33 cellular contexts compared by ENCODE assay signal in the genomic region with DNA sequence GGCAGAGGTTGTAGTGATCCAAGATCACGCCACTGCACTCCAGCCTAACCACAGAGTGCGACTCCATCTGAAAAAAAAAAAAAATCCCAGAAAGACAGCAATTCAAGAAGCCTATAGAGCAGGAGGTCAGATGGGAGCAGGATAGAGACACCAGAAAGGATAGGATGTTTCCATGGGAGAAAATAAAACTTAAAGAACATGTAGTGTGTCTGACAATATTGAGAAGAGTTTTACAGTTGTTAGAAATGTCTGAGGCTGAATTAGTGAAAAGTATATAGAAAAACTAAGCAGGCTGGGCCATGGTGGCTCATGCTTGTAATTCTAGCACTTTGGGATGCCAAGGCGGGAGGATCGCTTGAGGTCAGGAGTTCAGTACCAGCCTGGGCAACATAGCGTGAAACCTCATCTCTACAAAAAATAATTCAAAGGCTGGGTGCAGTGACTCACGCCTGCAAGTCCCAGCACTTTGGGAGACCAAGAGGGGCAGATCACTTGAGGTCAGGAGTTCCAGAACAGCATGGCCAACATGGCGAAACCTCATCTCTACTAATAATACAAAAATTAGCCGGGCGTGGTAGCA. TPM values are rescaled to one million over a fixed set of nuclear protein-coding genes. Genes with fewer than 3 reads are reported as not detected.
DNase-seq lines count a peak whose midpoint lies in the region; TF ChIP-seq lines count a peak whose summit lies in the region.
"Had no signal": no experiment of that assay in that cellular context is flagged by ENCODE, and none has a peak within 500 bp of the region (broad histone marks: within the 10 kb centered on the region; RNA-seq: fewer than 3 reads in every experiment).

No MANE protein-coding gene starts in this region.

- H3K27ac Mint-ChIP-seq in nephron progenitor cell, result peak overlapping the region; percentile 69
- H3K27ac Mint-ChIP-seq: activated CD4-positive, alpha-beta memory T cell treated with anti-CD3 and anti-CD28 coated beads, Interleukin-2, amount 10 ng/mL, durations not matched to agents 7 days and 5 days; activated T-helper 17 cell treated with anti-CD3 and anti-CD28 coated beads, Interleukin-2, amount 50 U/mL, for 72 hours; HFFc6; natural killer cell; T-helper 1 cell treated with Interleukin-12 subunit alpha and Interleukin-12 subunit beta and Interleukin-4 antibody, amounts not matched to agents 30 μg/mL and 1 μg/mL, for 36 hours had no signal

- no peak for TF ChIP-seq CTCF in epithelial cell of esophagus (IDR thresholded peaks at IDR 0.05; ENCODE audit: insufficient read depth, low read depth, low read length, missing control alignments)
- TF ChIP-seq CTCF in nephron progenitor cell (IDR thresholded peaks at IDR 0.05), result no peak

- H3K9me3 Mint-ChIP-seq in nephron progenitor cell, result no peaks in the 10 kb centered on the region
- H3K9me3 Mint-ChIP-seq: activated CD4-positive, alpha-beta memory T cell treated with anti-CD3 and anti-CD28 coated beads, Interleukin-2, amount 10 ng/mL, durations not matched to agents 7 days and 5 days; activated T-helper 17 cell treated with anti-CD3 and anti-CD28 coated beads, Interleukin-2, amount 50 U/mL, for 72 hours; effector memory CD8-positive, alpha-beta T cell; HFFc6; natural killer cell; T-helper 1 cell treated with Interleukin-12 subunit alpha and Interleukin-12 subunit beta and Interleukin-4 antibody, amounts not matched to agents 30 μg/mL and 1 μg/mL, for 36 hours had no signal

- H3K36me3 Mint-ChIP-seq in nephron progenitor cell (ENCODE audit: low read depth), result peaks cover 72% of the 10 kb centered on the region

- H3K4me3 ChIP-seq in epithelial cell of esophagus (ENCODE audit: low read length), result no peak overlapping the region
- H3K4me3 ChIP-seq: cardiac muscle cell, coronary artery, gastrocnemius medialis, tibial nerve had no signal

- DNase-seq in Daoy (ENCODE audit: low read depth), result peak; percentile 42
- DNase-seq in MV-4-11 (lab: John Stamatoyannopoulos, UW), result peak; percentile 6
- DNase-seq in epithelial cell of esophagus (ENCODE audit: low read depth), result peak; percentile 59
- DNase-seq in nephron progenitor cell, result no peak
- no peak for DNase-seq in NOMO-1 treated with DMSO at 0.1 percent for 48 hours (lab: John Stamatoyannopoulos, UW; ENCODE audit: unreplicated experiment)
- DNase-seq in NCI-H446 (lab: John Stamatoyannopoulos, UW), result no peak
- no peak for DNase-seq in HUDEP-2 (lab: John Stamatoyannopoulos, UW; ENCODE audit: unreplicated experiment in 76 of 76)
- DNase-seq: activated CD4-positive, alpha-beta memory T cell treated with anti-CD3 and anti-CD28 coated beads, Interleukin-2, amount 10 ng/mL, durations not matched to agents 7 days and 5 days; activated CD8-positive, alpha-beta memory T cell treated with anti-CD3 and anti-CD28 coated beads, Interleukin-2, amount 50 U/mL, for 48 hours; activated naive CD4-positive, alpha-beta T cell treated with anti-CD3 and anti-CD28 coated beads, Interleukin-2, amount 50 U/mL, for 16 hours; amygdala; C1 segment of cervical spinal cord; effector memory CD8-positive, alpha-beta T cell; gastrocnemius medialis; HFFc6; hypothalamus; immature natural killer cell; left ventricle myocardium superior; natural killer cell; NCI-H1105; NCI-H2029; NCI-H226; NCI-H748 treated with DMSO at 0.1 percent for 48 hours; retina; RPMI8226; SK-N-SH; small intestine; stimulated activated CD4-positive, alpha-beta T cell treated with anti-CD3 and anti-CD28 coated beads, Interleukin-1b, Interleukin-23, amount 100 ng/mL, for 48 hours had no signal

- H3K4me1 Mint-ChIP-seq in nephron progenitor cell, result peaks cover 5% of the 10 kb centered on the region
- H3K4me1 Mint-ChIP-seq: immature natural killer cell, natural killer cell had no signal

- no peaks in the 10 kb centered on the region for H3K27me3 Mint-ChIP-seq in nephron progenitor cell (ENCODE audit: low read depth, poor library complexity)
- H3K27me3 Mint-ChIP-seq: activated CD4-positive, alpha-beta memory T cell treated with anti-CD3 and anti-CD28 coated beads, Interleukin-2, amount 10 ng/mL, durations not matched to agents 7 days and 5 days; activated T-helper 17 cell treated with anti-CD3 and anti-CD28 coated beads, Interleukin-2, amount 50 U/mL, for 72 hours; effector memory CD8-positive, alpha-beta T cell had no signal

- H3K4me3 Mint-ChIP-seq in nephron progenitor cell, result no peak overlapping the region
- H3K4me3 Mint-ChIP-seq: activated CD4-positive, alpha-beta memory T cell treated with anti-CD3 and anti-CD28 coated beads, Interleukin-2, amount 10 ng/mL, durations not matched to agents 7 days and 5 days; activated T-helper 17 cell treated with anti-CD3 and anti-CD28 coated beads, Interleukin-2, amount 50 U/mL, for 72 hours; effector memory CD8-positive, alpha-beta T cell; HFFc6; immature natural killer cell; natural killer cell; T-helper 1 cell treated with Interleukin-12 subunit alpha and Interleukin-12 subunit beta and Interleukin-4 antibody, amounts not matched to agents 30 μg/mL and 1 μg/mL, for 36 hours had no signal

RNA-seq across cellular contexts. Expression of a gene that starts 15.3 kb away (rescaled TPM):
- 16.6 and 20.9 TPM in 2 replicates for total RNA-seq in Daoy (2014; rRNA removed; shearing (Covaris generic))

RNA-seq across cellular contexts. Expression of a gene that starts 33.0 kb away (rescaled TPM):
- total RNA-seq in Daoy (2014; rRNA removed; shearing (Covaris generic)), result 110 and 118 TPM in 2 replicates

RNA-seq across cellular contexts. Expression of a gene that starts 33.6 kb away (rescaled TPM):
- total RNA-seq in Daoy (2014; rRNA removed; shearing (Covaris generic)), result 14.0 and 14.7 TPM in 2 replicates

Comparison
In these comparisons a context has a peak if more than half of its experiments do, and no peak if none do; other contexts are left out.
1. DNase-seq: peak in Daoy (single experiment), MV-4-11 (single experiment) and epithelial cell of esophagus (single experiment); none in nephron progenitor cell (single experiment), NOMO-1 treated with DMSO at 0.1 percent for 48 hours (single experiment), NCI-H446 (0 of 2) and HUDEP-2 (0 of 76).